In the genomic region with DNA sequence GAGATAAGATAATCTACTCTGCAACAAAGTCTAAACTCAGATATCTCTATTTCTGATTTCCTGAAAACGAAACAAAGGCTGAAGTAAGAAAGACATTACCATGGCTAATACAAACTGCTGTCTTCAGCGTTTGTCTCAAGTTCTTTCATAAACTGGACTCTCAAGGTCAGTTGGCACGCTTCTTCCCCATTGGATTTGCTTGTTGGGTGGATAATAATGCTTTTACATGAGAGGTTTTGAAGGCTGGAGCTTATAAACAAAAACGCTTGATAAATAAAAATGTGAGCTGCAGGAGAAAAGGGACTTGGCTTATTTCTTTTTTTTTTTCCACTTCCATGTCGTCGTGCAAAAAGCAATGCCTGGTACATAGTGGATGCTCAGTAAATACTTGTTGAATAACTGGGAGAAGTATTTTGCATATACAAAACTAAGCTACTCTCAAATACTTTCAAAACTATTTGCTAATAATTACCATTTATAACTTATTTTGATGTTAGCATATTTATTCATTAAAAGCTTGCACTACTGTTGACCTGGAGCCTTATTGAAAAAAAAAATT, we compare ENCODE assay signal across 8 cellular contexts.
DNase-seq lines count a peak whose midpoint lies in the region; ATAC-seq and FAIRE-seq lines count a peak whose summit lies in the region.

No MANE protein-coding gene starts in this region.

- CTCF ChIA-PET in activated CD4-positive, alpha-beta memory T cell treated with anti-CD3 and anti-CD28 coated beads, Interleukin-2, amount 10 ng/mL, durations not matched to agents 7 days and 5 days (lab: Charles Lee), result interaction anchor here (0.6 to 2.7 kb wide), 7 partner anchors 13 to 71 kb away, joined by 3 to 22 read pairs (median 6); partner anchors contain the start of gene EEF1A1

- H3K36me3 ChIP-seq in small intestine (ENCODE audit: control insufficient read depth in 2 of 2, insufficient read depth in 2 of 2, low read length in 2 of 2), result no peaks in the 10 kb centered on the region

- H3K27ac Mint-ChIP-seq in activated CD4-positive, alpha-beta memory T cell treated with anti-CD3 and anti-CD28 coated beads, Interleukin-2, amount 10 ng/mL, durations not matched to agents 7 days and 5 days, result peak overlapping the region; percentile 93

- H3K4me1 Mint-ChIP-seq in activated CD4-positive, alpha-beta memory T cell treated with anti-CD3 and anti-CD28 coated beads, Interleukin-2, amount 10 ng/mL, durations not matched to agents 7 days and 5 days, result peaks cover 24% of the 10 kb centered on the region

- POLR2A ChIA-PET in activated CD4-positive, alpha-beta memory T cell treated with anti-CD3 and anti-CD28 coated beads, Interleukin-2, amount 10 ng/mL, durations not matched to agents 7 days and 5 days (lab: Charles Lee), result interaction anchor here (1.0 to 6.0 kb wide), 8 partner anchors 18 to 125 kb away, joined by 3 to 143 read pairs (median 8); partner anchors contain the start of genes EEF1A1 and MTO1

- no peak overlapping the region for H3K4me3 ChIP-seq in small intestine (ENCODE audit: low read depth in 1 of 2, low read length in 2 of 2)

- H3K27me3 Mint-ChIP-seq in activated CD4-positive, alpha-beta memory T cell treated with anti-CD3 and anti-CD28 coated beads, Interleukin-2, amount 10 ng/mL, durations not matched to agents 7 days and 5 days, result no peaks in the 10 kb centered on the region

- no peaks in the 10 kb centered on the region for H3K9me3 Mint-ChIP-seq in activated CD4-positive, alpha-beta memory T cell treated with anti-CD3 and anti-CD28 coated beads, Interleukin-2, amount 10 ng/mL, durations not matched to agents 7 days and 5 days

- ATAC-seq in HG02938 (IDR thresholded peaks at IDR 0.05; ENCODE audit: unreplicated experiment) (peak; percentile 3), left cardiac atrium (peak; percentile 48 to 58), HG03378 (IDR thresholded peaks at IDR 0.05; ENCODE audit: unreplicated experiment) (no peak)

- H3K27ac ChIP-seq in small intestine (ENCODE audit: low read depth in 1 of 2, low read length in 1 of 2), result peak overlapping the region; percentile 94 to 97

- WGBS in small intestine, 3 donors, result 6 to 9% (median 7%) methylated on average over 6 of the region's 6 CpGs

- H3K27me3 ChIP-seq in small intestine (ENCODE audit: control insufficient read depth in 2 of 2, insufficient read depth in 2 of 2, low read length in 2 of 2), result no peaks in the 10 kb centered on the region

- H3K9me3 ChIP-seq in small intestine (ENCODE audit: control insufficient read depth, low read depth), result no peaks in the 10 kb centered on the region

- peaks cover 0 to 2% of the 10 kb centered on the region in 2 donors for H3K4me1 ChIP-seq in small intestine (ENCODE audit: control insufficient read depth in 2 of 2, insufficient read depth in 1 of 2, low read depth in 1 of 2, low read length in 1 of 2)

- peak overlapping the region; percentile 70 for H3K4me3 Mint-ChIP-seq in activated CD4-positive, alpha-beta memory T cell treated with anti-CD3 and anti-CD28 coated beads, Interleukin-2, amount 10 ng/mL, durations not matched to agents 7 days and 5 days

- DNase-seq in GM04503 (ENCODE audit: low read depth), result peak; percentile 12
- no peak for DNase-seq in activated CD4-positive, alpha-beta memory T cell treated with anti-CD3 and anti-CD28 coated beads, Interleukin-2, amount 10 ng/mL, durations not matched to agents 7 days and 5 days
- DNase-seq in left cardiac atrium, result no peak
- DNase-seq in small intestine, result peak; percentile 54
- DNase-seq in NCI-H526 treated with DMSO at 0.1 percent for 48 hours (lab: John Stamatoyannopoulos, UW), result no peak
- no peak for DNase-seq in stimulated activated CD4-positive, alpha-beta T cell treated with anti-CD3 and anti-CD28 coated beads, Interleukin-1b, Interleukin-23, amount 100 ng/mL, for 48 hours

- no peaks in the 10 kb centered on the region for H3K36me3 Mint-ChIP-seq in activated CD4-positive, alpha-beta memory T cell treated with anti-CD3 and anti-CD28 coated beads, Interleukin-2, amount 10 ng/mL, durations not matched to agents 7 days and 5 days (ENCODE audit: low read depth)

- intact Hi-C loops in left cardiac atrium (cut with DNase I), result no loop called here

- no peak for FAIRE-seq in small intestine (lab: Jason Lieb, UNC)

Comparison
In these comparisons a context has a peak if more than half of its experiments do, and no peak if none do; other contexts are left out.
1. DNase-seq: peak in GM04503 (single experiment) and small intestine (single experiment); none in activated CD4-positive, alpha-beta memory T cell treated with anti-CD3 and anti-CD28 coated beads, Interleukin-2, amount 10 ng/mL, durations not matched to agents 7 days and 5 days (single experiment), left cardiac atrium (single experiment), NCI-H526 treated with DMSO at 0.1 percent for 48 hours (single experiment) and stimulated activated CD4-positive, alpha-beta T cell treated with anti-CD3 and anti-CD28 coated beads, Interleukin-1b, Interleukin-23, amount 100 ng/mL, for 48 hours (single experiment).